Comparison of ENCODE assay signal across 1 cellular context in genomic region chr5:178455480-178455835, GRCh38.
TF ChIP-seq lines count a peak whose summit lies in the region.

No MANE protein-coding gene starts in this region.

TF ChIP-seq in H1, 55 proteins besides CTCF, POLR2A, EP300 and RAD21:
- TF ChIP-seq CHD1 (IDR thresholded peaks at IDR 0.05; ENCODE audit: low read depth, low read length) (no peak), TAF1 (IDR thresholded peaks at IDR 0.05; ENCODE audit: low read depth, low read length) (no peak), POU5F1 (IDR thresholded peaks at IDR 0.05; ENCODE audit: low read depth, low read length) (no peak), HDAC6 (IDR thresholded peaks at IDR 0.05; ENCODE audit: low read depth, low read length) (no peak), CTBP2 (IDR thresholded peaks at IDR 0.05; ENCODE audit: borderline replicate concordance, insufficient read depth, insufficient read length, low read length) (no peak), BACH1 (IDR thresholded peaks at IDR 0.05; ENCODE audit: low read length) (no peak), EZH2 (IDR thresholded peaks at IDR 0.05; ENCODE audit: low read depth, low read length, severe bottlenecking) (no peak), BCL11A (IDR thresholded peaks at IDR 0.05; ENCODE audit: low read depth in 2 of 2, low read length in 2 of 2) (no peak), SIRT6 (IDR thresholded peaks at IDR 0.05; ENCODE audit: low read length) (no peak), ASH2L (IDR thresholded peaks at IDR 0.05; ENCODE audit: low read length) (no peak), CBX5 (IDR thresholded peaks at IDR 0.05; ENCODE audit: low read depth, low read length) (no peak), GTF2F1 (IDR thresholded peaks at IDR 0.05; ENCODE audit: borderline replicate concordance, low read depth, low read length) (no peak), USF2 (IDR thresholded peaks at IDR 0.05; ENCODE audit: low read length) (no peak)
- TF ChIP-seq, protein P1, sequence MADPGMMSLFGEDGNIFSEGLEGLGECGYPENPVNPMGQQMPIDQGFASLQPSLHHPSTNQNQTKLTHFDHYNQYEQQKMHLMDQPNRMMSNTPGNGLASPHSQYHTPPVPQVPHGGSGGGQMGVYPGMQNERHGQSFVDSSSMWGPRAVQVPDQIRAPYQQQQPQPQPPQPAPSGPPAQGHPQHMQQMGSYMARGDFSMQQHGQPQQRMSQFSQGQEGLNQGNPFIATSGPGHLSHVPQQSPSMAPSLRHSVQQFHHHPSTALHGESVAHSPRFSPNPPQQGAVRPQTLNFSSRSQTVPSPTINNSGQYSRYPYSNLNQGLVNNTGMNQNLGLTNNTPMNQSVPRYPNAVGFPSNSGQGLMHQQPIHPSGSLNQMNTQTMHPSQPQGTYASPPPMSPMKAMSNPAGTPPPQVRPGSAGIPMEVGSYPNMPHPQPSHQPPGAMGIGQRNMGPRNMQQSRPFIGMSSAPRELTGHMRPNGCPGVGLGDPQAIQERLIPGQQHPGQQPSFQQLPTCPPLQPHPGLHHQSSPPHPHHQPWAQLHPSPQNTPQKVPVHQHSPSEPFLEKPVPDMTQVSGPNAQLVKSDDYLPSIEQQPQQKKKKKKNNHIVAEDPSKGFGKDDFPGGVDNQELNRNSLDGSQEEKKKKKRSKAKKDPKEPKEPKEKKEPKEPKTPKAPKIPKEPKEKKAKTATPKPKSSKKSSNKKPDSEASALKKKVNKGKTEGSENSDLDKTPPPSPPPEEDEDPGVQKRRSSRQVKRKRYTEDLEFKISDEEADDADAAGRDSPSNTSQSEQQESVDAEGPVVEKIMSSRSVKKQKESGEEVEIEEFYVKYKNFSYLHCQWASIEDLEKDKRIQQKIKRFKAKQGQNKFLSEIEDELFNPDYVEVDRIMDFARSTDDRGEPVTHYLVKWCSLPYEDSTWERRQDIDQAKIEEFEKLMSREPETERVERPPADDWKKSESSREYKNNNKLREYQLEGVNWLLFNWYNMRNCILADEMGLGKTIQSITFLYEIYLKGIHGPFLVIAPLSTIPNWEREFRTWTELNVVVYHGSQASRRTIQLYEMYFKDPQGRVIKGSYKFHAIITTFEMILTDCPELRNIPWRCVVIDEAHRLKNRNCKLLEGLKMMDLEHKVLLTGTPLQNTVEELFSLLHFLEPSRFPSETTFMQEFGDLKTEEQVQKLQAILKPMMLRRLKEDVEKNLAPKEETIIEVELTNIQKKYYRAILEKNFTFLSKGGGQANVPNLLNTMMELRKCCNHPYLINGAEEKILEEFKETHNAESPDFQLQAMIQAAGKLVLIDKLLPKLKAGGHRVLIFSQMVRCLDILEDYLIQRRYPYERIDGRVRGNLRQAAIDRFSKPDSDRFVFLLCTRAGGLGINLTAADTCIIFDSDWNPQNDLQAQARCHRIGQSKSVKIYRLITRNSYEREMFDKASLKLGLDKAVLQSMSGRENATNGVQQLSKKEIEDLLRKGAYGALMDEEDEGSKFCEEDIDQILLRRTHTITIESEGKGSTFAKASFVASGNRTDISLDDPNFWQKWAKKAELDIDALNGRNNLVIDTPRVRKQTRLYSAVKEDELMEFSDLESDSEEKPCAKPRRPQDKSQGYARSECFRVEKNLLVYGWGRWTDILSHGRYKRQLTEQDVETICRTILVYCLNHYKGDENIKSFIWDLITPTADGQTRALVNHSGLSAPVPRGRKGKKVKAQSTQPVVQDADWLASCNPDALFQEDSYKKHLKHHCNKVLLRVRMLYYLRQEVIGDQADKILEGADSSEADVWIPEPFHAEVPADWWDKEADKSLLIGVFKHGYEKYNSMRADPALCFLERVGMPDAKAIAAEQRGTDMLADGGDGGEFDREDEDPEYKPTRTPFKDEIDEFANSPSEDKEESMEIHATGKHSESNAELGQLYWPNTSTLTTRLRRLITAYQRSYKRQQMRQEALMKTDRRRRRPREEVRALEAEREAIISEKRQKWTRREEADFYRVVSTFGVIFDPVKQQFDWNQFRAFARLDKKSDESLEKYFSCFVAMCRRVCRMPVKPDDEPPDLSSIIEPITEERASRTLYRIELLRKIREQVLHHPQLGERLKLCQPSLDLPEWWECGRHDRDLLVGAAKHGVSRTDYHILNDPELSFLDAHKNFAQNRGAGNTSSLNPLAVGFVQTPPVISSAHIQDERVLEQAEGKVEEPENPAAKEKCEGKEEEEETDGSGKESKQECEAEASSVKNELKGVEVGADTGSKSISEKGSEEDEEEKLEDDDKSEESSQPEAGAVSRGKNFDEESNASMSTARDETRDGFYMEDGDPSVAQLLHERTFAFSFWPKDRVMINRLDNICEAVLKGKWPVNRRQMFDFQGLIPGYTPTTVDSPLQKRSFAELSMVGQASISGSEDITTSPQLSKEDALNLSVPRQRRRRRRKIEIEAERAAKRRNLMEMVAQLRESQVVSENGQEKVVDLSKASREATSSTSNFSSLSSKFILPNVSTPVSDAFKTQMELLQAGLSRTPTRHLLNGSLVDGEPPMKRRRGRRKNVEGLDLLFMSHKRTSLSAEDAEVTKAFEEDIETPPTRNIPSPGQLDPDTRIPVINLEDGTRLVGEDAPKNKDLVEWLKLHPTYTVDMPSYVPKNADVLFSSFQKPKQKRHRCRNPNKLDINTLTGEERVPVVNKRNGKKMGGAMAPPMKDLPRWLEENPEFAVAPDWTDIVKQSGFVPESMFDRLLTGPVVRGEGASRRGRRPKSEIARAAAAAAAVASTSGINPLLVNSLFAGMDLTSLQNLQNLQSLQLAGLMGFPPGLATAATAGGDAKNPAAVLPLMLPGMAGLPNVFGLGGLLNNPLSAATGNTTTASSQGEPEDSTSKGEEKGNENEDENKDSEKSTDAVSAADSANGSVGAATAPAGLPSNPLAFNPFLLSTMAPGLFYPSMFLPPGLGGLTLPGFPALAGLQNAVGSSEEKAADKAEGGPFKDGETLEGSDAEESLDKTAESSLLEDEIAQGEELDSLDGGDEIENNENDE (IDR thresholded peaks at IDR 0.05; ENCODE audit: insufficient replicate concordance, low read length), result no peak
